ENCODE assay signal across 24 cellular contexts in the genomic region with DNA sequence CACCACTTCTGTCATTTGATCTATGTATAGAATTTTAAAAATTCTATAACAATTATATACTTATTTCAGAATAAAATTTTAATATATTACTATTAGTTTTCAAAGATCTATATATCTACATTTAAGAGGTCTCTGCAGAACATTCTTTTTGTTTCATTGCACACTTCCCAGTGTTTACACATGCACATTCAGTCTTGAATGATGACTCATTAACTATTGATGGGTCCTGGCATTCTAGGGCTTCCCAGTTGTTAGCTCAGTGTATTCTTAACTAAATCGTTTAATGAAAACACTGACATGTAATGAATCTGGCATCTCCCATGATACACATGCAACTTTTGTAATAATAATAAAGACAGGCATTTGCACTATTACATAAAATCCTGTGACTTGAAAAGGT.
DNase-seq lines count a peak whose midpoint lies in the region; ATAC-seq and FAIRE-seq lines count a peak whose summit lies in the region.
"Had no signal": no experiment of that assay in that cellular context is flagged by ENCODE, and none has a peak within 500 bp of the region (broad histone marks: within the 10 kb centered on the region; RNA-seq: fewer than 3 reads in every experiment).

No MANE protein-coding gene starts in this region.

- peak; percentile 65 for DNase-seq in EL
- DNase-seq in NCI-H146 (lab: John Stamatoyannopoulos, UW) = peak; percentile 37
- peak; percentile 49 for DNase-seq in kidney tubule cell (ENCODE audit: low spot score)
- DNase-seq in hypothalamus (lab: John Stamatoyannopoulos, UW) = no peak
- no peak for DNase-seq in activated naive CD8-positive, alpha-beta T cell treated with anti-CD3 and anti-CD28 coated beads, Interleukin-2, amount 50 U/mL, for 24 hours
- DNase-seq in H7 = no peak
- DNase-seq: activated gamma-delta T cell; CD8-positive, alpha-beta T cell; effector CD4-positive, alpha-beta T cell; GF-D8; heart right ventricle; left ventricle myocardium superior; naive thymus-derived CD8-positive, alpha-beta T cell; NCI-H1105 treated with DMSO at 0.1 percent for 48 hours; NCI-H446; OCI-M1; retina; stimulated activated CD4-positive, alpha-beta T cell treated with anti-CD3 and anti-CD28 coated beads, Interleukin-4, amount 100 ng/mL, for 1 hour; SW 1271; trophoblast cell had no signal

- no peak for ATAC-seq in activated naive CD8-positive, alpha-beta T cell treated with anti-CD3 and anti-CD28 coated beads, Interleukin-2, amount 50 U/mL, for 24 hours
- no peak for ATAC-seq in HG03196 (IDR thresholded peaks at IDR 0.05; ENCODE audit: unreplicated experiment)
- ATAC-seq: CD8-positive, alpha-beta T cell; heart right ventricle; K562; left ventricle myocardium superior; naive thymus-derived CD8-positive, alpha-beta T cell had no signal

- no peaks in the 10 kb centered on the region for H3K27me3 Mint-ChIP-seq in activated naive CD8-positive, alpha-beta T cell treated with anti-CD3 and anti-CD28 coated beads, Interleukin-2, amount 50 U/mL, for 24 hours
- H3K27me3 Mint-ChIP-seq: brain; naive thymus-derived CD8-positive, alpha-beta T cell had no signal

- H3K9me3 Mint-ChIP-seq in activated naive CD8-positive, alpha-beta T cell treated with anti-CD3 and anti-CD28 coated beads, Interleukin-2, amount 50 U/mL, for 24 hours = no peaks in the 10 kb centered on the region
- H3K9me3 Mint-ChIP-seq: brain; CD8-positive, alpha-beta T cell; naive thymus-derived CD8-positive, alpha-beta T cell had no signal

- no peak overlapping the region for H3K27ac Mint-ChIP-seq in activated naive CD8-positive, alpha-beta T cell treated with anti-CD3 and anti-CD28 coated beads, Interleukin-2, amount 50 U/mL, for 24 hours

- no peak overlapping the region for H3K4me3 Mint-ChIP-seq in activated naive CD8-positive, alpha-beta T cell treated with anti-CD3 and anti-CD28 coated beads, Interleukin-2, amount 50 U/mL, for 24 hours
- H3K4me3 Mint-ChIP-seq: brain; CD8-positive, alpha-beta T cell; naive thymus-derived CD8-positive, alpha-beta T cell had no signal

- no peaks in the 10 kb centered on the region for H3K36me3 ChIP-seq in H7 (replicated peaks; ENCODE audit: control insufficient read depth, insufficient read depth, low read length)

- H3K4me3 ChIP-seq in H7 (ENCODE audit: insufficient read depth, low read depth, low read length) = no peak overlapping the region
- H3K4me3 ChIP-seq: heart right ventricle, K562 had no signal

- no peaks in the 10 kb centered on the region for H3K27me3 ChIP-seq in H7 (ENCODE audit: control insufficient read depth, insufficient read depth, low read length)
- H3K27me3 ChIP-seq: heart right ventricle had no signal

- H3K36me3 Mint-ChIP-seq in activated naive CD8-positive, alpha-beta T cell treated with anti-CD3 and anti-CD28 coated beads, Interleukin-2, amount 50 U/mL, for 24 hours (ENCODE audit: low read depth) = peaks cover 17% of the 10 kb centered on the region

- H3K4me1 Mint-ChIP-seq in activated naive CD8-positive, alpha-beta T cell treated with anti-CD3 and anti-CD28 coated beads, Interleukin-2, amount 50 U/mL, for 24 hours = peaks cover 7% of the 10 kb centered on the region

- peak; percentile 62 for FAIRE-seq in endometrium (lab: Jason Lieb, UNC)
- FAIRE-seq: K562 had no signal

Comparison
In these comparisons a context has a peak if more than half of its experiments do, and no peak if none do; other contexts are left out.
1. DNase-seq: peak in EL (single experiment), NCI-H146 (single experiment) and kidney tubule cell (single experiment); none in hypothalamus (0 of 51), activated naive CD8-positive, alpha-beta T cell treated with anti-CD3 and anti-CD28 coated beads, Interleukin-2, amount 50 U/mL, for 24 hours (single experiment) and H7 (single experiment).